In the genomic region with DNA sequence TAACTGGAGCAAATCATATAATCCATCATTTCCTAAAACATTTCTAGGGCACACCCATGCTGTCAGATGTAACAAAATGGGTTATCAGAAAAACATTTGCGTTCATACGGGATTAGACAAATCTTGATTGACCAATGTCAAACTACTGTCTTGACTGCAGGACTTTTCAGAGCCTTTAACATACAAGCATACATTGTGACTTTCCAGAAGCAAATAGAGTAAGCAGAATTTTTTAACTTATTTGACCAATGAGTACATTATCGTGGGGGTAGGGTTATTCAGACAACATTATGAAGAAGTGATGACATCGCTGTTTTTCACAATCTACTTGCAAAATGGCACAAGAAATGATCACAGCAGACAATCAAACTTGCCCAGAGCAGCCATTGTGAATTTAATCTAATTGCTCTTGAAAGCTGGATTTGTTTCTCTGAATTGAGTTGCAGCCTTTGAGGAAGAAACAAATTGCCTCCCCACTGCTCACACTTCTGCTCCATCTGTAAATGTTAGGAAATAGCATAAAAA, we compare ENCODE assay signal across 8 cellular contexts.
"Had no signal": no experiment of that assay in that cellular context is flagged by ENCODE, and none has a peak within 500 bp of the region (broad histone marks: within the 10 kb centered on the region; RNA-seq: fewer than 3 reads in every experiment).

No MANE protein-coding gene starts in this region.

- H3K9me3 Mint-ChIP-seq: H9, HFFc6 had no signal

- H3K4me1 Mint-ChIP-seq: IgD-negative memory B cell had no signal

- DNase-seq: GM23248, GOT3, H9, HCEC 1CT, HFFc6, KG1 had no signal

- H3K9ac ChIP-seq: GM23248 had no signal

- H2AFZ ChIP-seq: GM23248 had no signal

- H3K4me3 Mint-ChIP-seq: H9, HFFc6, IgD-negative memory B cell had no signal

- H3K27ac ChIP-seq: GM23248, HL-60 had no signal

- H3K4me3 ChIP-seq: GM23248 had no signal

- H3K36me3 Mint-ChIP-seq: IgD-negative memory B cell had no signal

- H3K27ac Mint-ChIP-seq: HFFc6, IgD-negative memory B cell had no signal
